In the genomic region with DNA sequence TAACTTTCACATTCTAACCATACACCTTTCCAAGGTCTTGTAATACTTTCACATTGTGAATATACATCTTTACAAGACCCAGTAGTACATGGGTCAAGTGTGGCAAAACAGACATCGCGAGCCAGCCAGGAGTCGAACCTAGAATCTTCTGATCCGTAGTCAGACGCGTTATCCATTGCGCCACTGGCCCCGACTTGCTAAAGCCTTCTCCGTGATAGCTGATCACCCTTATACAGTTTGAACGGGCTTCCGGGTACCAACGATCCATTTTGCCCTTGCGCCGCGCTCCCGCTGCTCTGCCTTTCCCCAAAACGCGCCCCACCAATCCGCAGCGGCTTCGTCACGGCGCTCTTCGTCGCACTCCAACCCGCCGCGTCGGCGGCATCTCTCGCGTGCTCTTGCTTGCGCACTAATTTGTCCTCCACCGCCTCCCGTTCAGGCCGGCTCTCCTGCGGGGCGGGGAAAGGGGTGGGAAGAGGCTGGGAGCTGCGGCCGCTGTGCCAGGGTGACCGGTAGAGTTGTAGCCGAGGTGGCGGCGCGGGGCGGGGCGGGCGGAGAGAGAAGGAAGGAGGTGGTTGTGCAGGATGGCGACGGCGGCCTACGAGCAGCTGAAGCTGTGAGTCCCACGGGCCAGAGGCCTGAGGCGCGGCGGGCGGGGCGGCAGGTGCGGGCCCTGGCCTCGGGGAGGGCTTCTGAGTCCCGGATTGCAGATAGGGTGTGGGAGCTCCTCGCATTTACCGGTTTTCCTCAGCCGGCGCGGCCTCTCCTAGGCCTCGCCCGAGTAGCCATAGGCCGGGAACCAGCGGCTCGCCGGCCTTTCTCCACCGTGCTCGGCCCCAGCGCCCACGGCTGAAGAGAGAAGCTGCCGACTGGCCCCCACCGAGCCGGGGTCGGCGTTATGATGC, we compare ENCODE assay signal across 8 cellular contexts. TPM values are rescaled to one million over a fixed set of nuclear protein-coding genes. Genes with fewer than 3 reads are reported as not detected.
DNase-seq lines count a peak whose midpoint lies in the region; ATAC-seq, FAIRE-seq and TF ChIP-seq lines count a peak whose summit lies in the region.

A gene with protein sequence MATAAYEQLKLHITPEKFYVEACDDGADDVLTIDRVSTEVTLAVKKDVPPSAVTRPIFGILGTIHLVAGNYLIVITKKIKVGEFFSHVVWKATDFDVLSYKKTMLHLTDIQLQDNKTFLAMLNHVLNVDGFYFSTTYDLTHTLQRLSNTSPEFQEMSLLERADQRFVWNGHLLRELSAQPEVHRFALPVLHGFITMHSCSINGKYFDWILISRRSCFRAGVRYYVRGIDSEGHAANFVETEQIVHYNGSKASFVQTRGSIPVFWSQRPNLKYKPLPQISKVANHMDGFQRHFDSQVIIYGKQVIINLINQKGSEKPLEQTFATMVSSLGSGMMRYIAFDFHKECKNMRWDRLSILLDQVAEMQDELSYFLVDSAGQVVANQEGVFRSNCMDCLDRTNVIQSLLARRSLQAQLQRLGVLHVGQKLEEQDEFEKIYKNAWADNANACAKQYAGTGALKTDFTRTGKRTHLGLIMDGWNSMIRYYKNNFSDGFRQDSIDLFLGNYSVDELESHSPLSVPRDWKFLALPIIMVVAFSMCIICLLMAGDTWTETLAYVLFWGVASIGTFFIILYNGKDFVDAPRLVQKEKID (plus strand): TSS at position 515 of the 905 bp plus-strand sequence. CDS start 70 bp downstream, at position 585.

- CTCF ChIA-PET in Calu3 (lab: Charles Lee) = interaction anchor here (0.9 to 1.3 kb wide), 4 partner anchors 24 to 649 kb away, joined by 3 to 5 read pairs (median 4); no protein-coding TSS in a partner anchor

- H2AFZ ChIP-seq in OCI-LY1 (ENCODE audit: low read length) = no peak within 1 kb of the TSS

- H3K9me3 Mint-ChIP-seq in Calu3 (ENCODE audit: low read depth, unreplicated experiment) = no peaks in the 10 kb centered on the region

- peaks cover 13% of the 10 kb centered on the region for H3K27me3 Mint-ChIP-seq in Calu3 (ENCODE audit: unreplicated experiment)

- peak within 1 kb of the TSS; percentile 91 for H3K9ac ChIP-seq in HUES64 (ENCODE audit: low read depth, low read length)
- peak within 1 kb of the TSS; percentile 96 for H3K9ac ChIP-seq in OCI-LY1 (ENCODE audit: low read length)

- peaks cover 35% of the 10 kb centered on the region for H3K79me2 ChIP-seq in OCI-LY1 (ENCODE audit: insufficient read depth, low read length)

- H3K27ac ChIP-seq in HUES64 (ENCODE audit: low read depth, low read length) (peak within 1 kb of the TSS; percentile 88), OCI-LY1 (ENCODE audit: low read depth, low read length, poor library complexity, severe bottlenecking) (peak within 1 kb of the TSS; percentile 63), mesodermal cell (ENCODE audit: low read depth, low read length, severe bottlenecking) (peak within 1 kb of the TSS; percentile 82)

- no peaks in the 10 kb centered on the region for H3K9me2 ChIP-seq in OCI-LY1 (ENCODE audit: low read depth, low read length)

- H3K4me3 Mint-ChIP-seq in Calu3 (ENCODE audit: low read depth, unreplicated experiment) = peak within 1 kb of the TSS; percentile 68

- H3K27ac Mint-ChIP-seq in Calu3 (ENCODE audit: unreplicated experiment) = peak within 1 kb of the TSS; percentile 99

- H3K4me1 Mint-ChIP-seq in Calu3 (ENCODE audit: low read depth, unreplicated experiment) = peaks cover 36% of the 10 kb centered on the region

- H3K4me3 ChIP-seq in HUES64 (ENCODE audit: low read length) (peak within 1 kb of the TSS; percentile 72), OCI-LY1 (ENCODE audit: low read depth, low read length, poor library complexity, severe bottlenecking) (peak within 1 kb of the TSS; percentile 95), mesodermal cell (ENCODE audit: extremely low read depth, insufficient read depth, low read length, poor library complexity, severe bottlenecking) (peak within 1 kb of the TSS; percentile 79)

- H3K4me1 ChIP-seq in HUES64 (ENCODE audit: insufficient read depth, low read length) (peaks cover 37% of the 10 kb centered on the region), OCI-LY1 (ENCODE audit: insufficient read depth, low read length, severe bottlenecking) (peaks cover 39% of the 10 kb centered on the region), mesodermal cell (ENCODE audit: control insufficient read depth, insufficient read depth, low read length, poor library complexity, severe bottlenecking) (peaks cover 14% of the 10 kb centered on the region)

- intact Hi-C loops in Calu3 (cut with micrococcal nuclease; ENCODE audit: unreplicated experiment) = loop anchor here (1.0 kb wide), 1 partner anchor 178 kb away; no protein-coding TSS in a partner anchor

- H3K27me3 ChIP-seq in HUES64 (ENCODE audit: insufficient read depth, low read length) (no peaks in the 10 kb centered on the region), OCI-LY1 (ENCODE audit: insufficient read depth, low read length) (no peaks in the 10 kb centered on the region)

- no peaks in the 10 kb centered on the region for H3F3A ChIP-seq in OCI-LY1 (ENCODE audit: insufficient read depth, low read length)

- BruUV-seq in Calu3 (replicated peaks; lab: Mats Ljungman, UMichigan) = TSS peak; percentile 31

- WGBS in HUES64 = under 1% methylated on average over 81 of the region's 81 CpGs
- WGBS in mesodermal cell (ENCODE audit: insufficient coverage in 2 of 2), 2 experiments = 0% methylated on average over 46 to 65 of the region's 81 CpGs

- TF ChIP-seq CTCF in Calu3 (IDR thresholded peaks at IDR 0.05; ENCODE audit: unreplicated experiment) = no peak
- no peak for TF ChIP-seq CTCF in OCI-LY1 (IDR thresholded peaks at IDR 0.05; ENCODE audit: low read length)

- no peaks in the 10 kb centered on the region for H4K20me1 ChIP-seq in OCI-LY1 (ENCODE audit: insufficient read depth, low read length)

- DNase-seq in Calu3 = peak; percentile 96
- peak; percentile 94 for DNase-seq in activated CD8-positive, alpha-beta memory T cell treated with anti-CD3 and anti-CD28 coated beads, Interleukin-2, amount 50 U/mL, for 4 hours
- DNase-seq in stimulated activated CD8-positive, alpha-beta memory T cell treated with anti-CD3 and anti-CD28 coated beads, Interleukin-15, amount 100 ng/mL, for 4 hours (ENCODE audit: low read depth in 2 of 2) = peak; percentile 88 to 90

- peak within 1 kb of the TSS; percentile 95 for H3K4me2 ChIP-seq in OCI-LY1 (ENCODE audit: low read length)

- FAIRE-seq in endometrium (lab: Jason Lieb, UNC) = peak; percentile 79

- H3K36me3 ChIP-seq in HUES64 (ENCODE audit: insufficient read depth, low read length) = peaks cover 25% of the 10 kb centered on the region
- peaks cover 15% of the 10 kb centered on the region; the same call in 1 of the 2 replicates for H3K36me3 ChIP-seq in OCI-LY1 (ENCODE audit: insufficient read depth, low read length)
- H3K36me3 ChIP-seq in mesodermal cell (ENCODE audit: control insufficient read depth, insufficient read depth, low read length) = peaks cover 24% of the 10 kb centered on the region

- H3K9me3 ChIP-seq in HUES64 (ENCODE audit: insufficient read depth, low read depth, low read length) = no peaks in the 10 kb centered on the region
- H3K9me3 ChIP-seq in OCI-LY1 (ENCODE audit: low read length) = no peaks in the 10 kb centered on the region
- no peaks in the 10 kb centered on the region for H3K9me3 ChIP-seq in mesodermal cell (ENCODE audit: control insufficient read depth, low read length)

- peaks cover 49% of the 10 kb centered on the region for H3K36me3 Mint-ChIP-seq in Calu3 (ENCODE audit: insufficient read depth, unreplicated experiment)

- peak; percentile 83 for ATAC-seq in GM21447 (IDR thresholded peaks at IDR 0.05; ENCODE audit: unreplicated experiment)

RNA-seq across cellular contexts. Expression of the gene that starts here (rescaled TPM):
- 39.5 and 40.5 TPM in 2 replicates for total RNA-seq in Calu3 (2022)
- polyA plus RNA-seq in HUES64 (2013, experiment 1 of 2) = 34.1 TPM
- polyA plus RNA-seq in HUES64 (2013, experiment 2 of 2) = 33.5 TPM
- 35.1 TPM for polyA plus RNA-seq in mesodermal cell (2013, experiment 1 of 2)
- polyA plus RNA-seq in mesodermal cell (2013, experiment 2 of 2) = 37.1 TPM

Comparison
In these comparisons a context has a peak if more than half of its experiments do, and no peak if none do; other contexts are left out.
1. Peak in every context shown above with its lines: DNase-seq, ATAC-seq, H3K4me3 ChIP-seq and H3K27ac ChIP-seq.